Comparison of ENCODE assay signal across 9 cellular contexts in the genomic region with DNA sequence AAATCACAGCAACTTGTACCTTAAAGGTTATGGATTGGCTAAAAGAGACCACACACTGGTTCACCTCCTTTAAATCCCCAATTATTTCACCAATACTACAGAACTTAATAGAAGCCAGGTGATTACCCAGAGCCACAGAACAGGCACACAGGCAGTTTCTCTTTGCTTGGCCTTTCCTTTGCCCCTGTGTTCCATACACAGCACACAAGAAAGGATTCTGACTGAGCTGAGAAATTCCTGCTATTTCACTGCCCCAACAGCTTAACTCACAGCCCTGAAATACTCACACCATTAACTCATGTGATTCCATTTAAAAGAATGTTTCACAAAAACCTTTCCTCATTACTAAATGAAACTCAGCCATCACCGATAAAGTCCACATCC.
A peak's percentile ranks its signal among the peaks of the same experiment; 100 is the strongest.
DNase-seq lines count a peak whose midpoint lies in the region; ATAC-seq, FAIRE-seq and TF ChIP-seq lines count a peak whose summit lies in the region.
"Had no signal": no experiment of that assay in that cellular context is flagged by ENCODE, and none has a peak within 500 bp of the region (broad histone marks: within the 10 kb centered on the region; RNA-seq: fewer than 3 reads in every experiment).

No MANE protein-coding gene starts in this region.

- ATAC-seq in Panc1 (peak; percentile 68), sciatic nerve (peak; percentile 71), GM18498 (IDR thresholded peaks at IDR 0.05; ENCODE audit: unreplicated experiment) (no peak), HG03565 (IDR thresholded peaks at IDR 0.05; ENCODE audit: unreplicated experiment) (no peak)

- no peaks in the 10 kb centered on the region for H3K27me3 ChIP-seq in Panc1 (ENCODE audit: control insufficient read depth, insufficient read depth, low read length)

- H3K36me3 ChIP-seq in Panc1 (ENCODE audit: control insufficient read depth, insufficient read depth, low read length), result no peaks in the 10 kb centered on the region

- peak overlapping the region; percentile 76 for H3K27ac ChIP-seq in Panc1 (ENCODE audit: low read length)

- H3K9me3 ChIP-seq in Panc1 (ENCODE audit: control insufficient read depth, insufficient read depth, low read depth, low read length), result no peaks in the 10 kb centered on the region

- FAIRE-seq in HTR-8/SVneo (lab: Jason Lieb, UNC), result no peak

- TF ChIP-seq POLR2A in erythroblast (IDR thresholded peaks at IDR 0.05; ENCODE audit: low read length), result no peak

- H3K4me3 ChIP-seq in GM12875 (ENCODE audit: low read depth, low read length) (peak overlapping the region; percentile 15), Panc1 (ENCODE audit: low read depth in 2 of 2, low read length in 2 of 2) (no peak overlapping the region), fibroblast of mammary gland (ENCODE audit: control insufficient read depth, low read depth, low read length) (no peak overlapping the region)

- DNase-seq in Panc1 (ENCODE audit: low read depth, low spot score) (no peak), fibroblast of mammary gland (ENCODE audit: low read depth) (peak; percentile 62), sciatic nerve (ENCODE audit: low spot score) (no peak), erythroblast (lab: John Stamatoyannopoulos, UW) (no peak), HTR-8/SVneo (ENCODE audit: insufficient read length, low spot score) (no peak)
- DNase-seq: NCI-H526 treated with DMSO at 0.1 percent for 48 hours had no signal

- TF ChIP-seq CTCF in GM12875 (IDR thresholded peaks at IDR 0.05; ENCODE audit: borderline replicate concordance, insufficient read depth, low read depth, low read length) (no peak), Panc1 (IDR thresholded peaks at IDR 0.05) (no peak), fibroblast of mammary gland (conservative IDR thresholded peaks at IDR 0.05; ENCODE audit: control insufficient read depth, insufficient read depth, low read depth, low read length) (no peak)

- in situ Hi-C loops in Panc1 (cut with HindIII; ENCODE audit: low pct_unique_long_range_greater_than_20kb, low sequenced_read_pairs), result no loop called here

- no TSS peak for BruUV-seq in Panc1 (replicated peaks; lab: Mats Ljungman, UMichigan)

- CTCF ChIA-PET in Panc1 (lab: Charles Lee), result interaction anchor here (0.7 kb wide), 1 partner anchor 128 kb away, joined by 4 read pairs; no protein-coding TSS in a partner anchor

- peaks cover 75% of the 10 kb centered on the region for H3K4me1 ChIP-seq in Panc1 (ENCODE audit: control insufficient read depth, insufficient read depth, low read length)

- intact Hi-C loops in Panc1 (cut with micrococcal nuclease; ENCODE audit: unreplicated experiment) (no loop called here), sciatic nerve (cut with DNase I) (no loop called here)

- POLR2A ChIA-PET in Panc1 (lab: Charles Lee), result no interaction called here

Comparison
In these comparisons a context has a peak if more than half of its experiments do, and no peak if none do; other contexts are left out.
1. ATAC-seq: peak in Panc1 (single experiment) and sciatic nerve (single experiment); none in GM18498 (single experiment) and HG03565 (single experiment).